25 cellular contexts compared by ENCODE assay signal in genomic region chr18:31149351-31149750, GRCh38. TPM values are rescaled to one million over a fixed set of nuclear protein-coding genes. Genes with fewer than 3 reads are reported as not detected.
"Had no signal": no experiment of that assay in that cellular context is flagged by ENCODE, and none has a peak within 500 bp of the region (broad histone marks: within the 10 kb centered on the region; RNA-seq: fewer than 3 reads in every experiment).

No MANE protein-coding gene starts in this region.

- DNase-seq: heart right ventricle; kidney; left ventricle myocardium inferior; midbrain; mucosa of descending colon; naive thymus-derived CD8-positive, alpha-beta T cell; nucleus accumbens; pancreas; posterior cingulate gyrus; right lobe of liver; stimulated activated CD4-positive, alpha-beta T cell treated with anti-CD3 and anti-CD28 coated beads, Interleukin-12 subunit alpha, Interleukin-12 subunit beta, amount 100 ng/mL, for 4 hours; stimulated activated CD4-positive, alpha-beta T cell treated with anti-CD3 and anti-CD28 coated beads, Interleukin-15, amount 100 ng/mL, for 24 hours; stimulated activated CD4-positive, alpha-beta T cell treated with anti-CD3 and anti-CD28 coated beads, Interleukin-2, amount 100 ng/mL, for 24 hours; stimulated activated CD4-positive, alpha-beta T cell treated with anti-CD3 and anti-CD28 coated beads, Interleukin-4, amount 100 ng/mL, for 1 hour; stimulated activated naive B cell treated with anti-CD40 and anti-IgM and Interleukin-4, amounts not matched to agents 10 μg/mL and 1 μg/mL and 100 μg/mL, for 72 hours; stimulated activated naive CD8-positive, alpha-beta T cell treated with anti-CD3 and anti-CD28 coated beads, Interleukin-15, Interleukin-2, amounts not matched to agents 100 U/mL and 50 U/mL, for 24 hours; stomach; testis; thyroid gland; transverse colon; upper lobe of left lung had no signal

RNA-seq across cellular contexts. Expression of gene DSC1, which starts 13.3 kb away (rescaled TPM):
- total RNA-seq: kidney, mesenteric fat pad, neural crest cell, osteoblast, pancreas, right lobe of liver, skeletal muscle tissue, stomach, thyroid gland, transverse colon, upper lobe of left lung had no signal

RNA-seq across cellular contexts. Expression of gene DSC2, which starts 47.1 kb away (rescaled TPM):
- total RNA-seq: naive thymus-derived CD8-positive, alpha-beta T cell had no signal
